ENCODE assay signal across 8 cellular contexts in the genomic region with DNA sequence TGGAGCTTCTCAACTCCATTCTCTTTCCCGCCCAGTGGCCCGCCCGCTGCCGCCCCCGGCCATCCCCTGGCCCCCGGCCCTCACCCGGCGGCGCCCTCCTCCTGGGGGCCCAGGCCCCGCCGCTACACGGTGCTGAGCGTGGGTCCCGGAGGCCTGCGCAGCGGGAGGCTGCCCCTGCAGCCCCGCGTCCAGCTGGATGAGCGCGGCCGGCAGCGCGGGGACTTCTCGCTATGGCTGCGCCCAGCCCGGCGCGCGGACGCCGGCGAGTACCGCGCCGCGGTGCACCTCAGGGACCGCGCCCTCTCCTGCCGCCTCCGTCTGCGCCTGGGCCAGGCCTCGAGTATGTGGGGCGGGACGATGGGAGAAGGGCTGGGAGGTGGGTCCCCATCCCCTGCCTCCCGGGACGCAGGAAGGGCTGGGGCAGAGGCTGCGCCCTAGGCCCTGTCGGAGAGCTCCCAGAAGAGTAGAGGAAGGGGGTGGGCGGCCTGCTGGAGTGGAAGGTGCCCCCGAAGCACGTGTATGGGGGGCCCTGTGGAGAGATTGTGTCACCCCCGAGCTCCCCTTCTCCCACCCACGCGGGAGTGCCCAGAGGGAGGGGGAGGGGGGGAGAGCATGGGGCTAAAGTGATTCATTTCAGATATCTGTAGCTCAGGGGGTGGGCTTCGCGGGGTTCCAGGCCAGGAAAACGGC. TPM values are rescaled to one million over a fixed set of nuclear protein-coding genes. Genes with fewer than 3 reads are reported as not detected.
DNase-seq lines count a peak whose midpoint lies in the region; ATAC-seq and TF ChIP-seq lines count a peak whose summit lies in the region.

No MANE protein-coding gene starts in this region.

- H3K9me3 ChIP-seq in CD8-positive, alpha-beta T cell (ENCODE audit: low read length), result no peaks in the 10 kb centered on the region
- H3K9me3 ChIP-seq in T-helper 17 cell (ENCODE audit: control insufficient read depth, low read length, poor library complexity, severe bottlenecking) (no peaks in the 10 kb centered on the region), prostate gland (no peaks in the 10 kb centered on the region)

- H3K27me3 Mint-ChIP-seq in CD8-positive, alpha-beta T cell (ENCODE audit: low read depth), result peaks cover 32% of the 10 kb centered on the region
- H3K27me3 Mint-ChIP-seq in T-helper 17 cell, result peaks cover 44% of the 10 kb centered on the region
- peaks cover 83% of the 10 kb centered on the region for H3K27me3 Mint-ChIP-seq in dendritic cell treated with granulocyte-macrophage colony-stimulating factor and Interleukin-4, amounts not matched to agents 40 ng/mL and 50 ng/mL, for 4 days

- H3K4me1 ChIP-seq in CD8-positive, alpha-beta T cell (ENCODE audit: insufficient read depth, low read length), result peaks cover 42% of the 10 kb centered on the region
- H3K4me1 ChIP-seq in prostate gland (replicated peaks), result peaks cover 5% of the 10 kb centered on the region

- peak in 1 of 7 experiments; percentile 31 for DNase-seq in CD8-positive, alpha-beta T cell
- no peak for DNase-seq in T-helper 17 cell
- no peak for DNase-seq in prostate gland (ENCODE audit: low spot score)
- DNase-seq in DMS79 treated with DMSO at 0.1 percent for 48 hours (lab: John Stamatoyannopoulos, UW), result no peak
- no peak for DNase-seq in amniotic stem cell (lab: John Stamatoyannopoulos, UW)
- DNase-seq in Ammon's horn (ENCODE audit: low spot score), result no peak
- no peak for DNase-seq in NCI-H510A (lab: John Stamatoyannopoulos, UW)

- peaks cover 45% of the 10 kb centered on the region for H3K4me1 Mint-ChIP-seq in CD8-positive, alpha-beta T cell (ENCODE audit: low read depth)
- H3K4me1 Mint-ChIP-seq in T-helper 17 cell, result peaks cover 35% of the 10 kb centered on the region
- peaks cover 72% of the 10 kb centered on the region for H3K4me1 Mint-ChIP-seq in dendritic cell treated with granulocyte-macrophage colony-stimulating factor and Interleukin-4, amounts not matched to agents 40 ng/mL and 50 ng/mL, for 4 days (ENCODE audit: low read depth)

- TF ChIP-seq CTCF in CD8-positive, alpha-beta T cell (IDR thresholded peaks at IDR 0.05), result no peak
- no peak for TF ChIP-seq CTCF in prostate gland (IDR thresholded peaks at IDR 0.05)

- POLR2A ChIA-PET in CD8-positive, alpha-beta T cell (lab: Charles Lee), result interaction anchor here (1.1 to 2.4 kb wide), 6 partner anchors 14 to 78 kb away, joined by 3 to 8 read pairs (median 3); partner anchors contain the start of genes CDCA3, COPS7A, MLF2 and USP5

- H3K9me3 Mint-ChIP-seq in CD8-positive, alpha-beta T cell, result no peaks in the 10 kb centered on the region
- H3K9me3 Mint-ChIP-seq in dendritic cell treated with granulocyte-macrophage colony-stimulating factor and Interleukin-4, amounts not matched to agents 40 ng/mL and 50 ng/mL, for 4 days, result no peaks in the 10 kb centered on the region

- H3K36me3 Mint-ChIP-seq in CD8-positive, alpha-beta T cell, result peaks cover 3% of the 10 kb centered on the region
- peaks cover 13% of the 10 kb centered on the region for H3K36me3 Mint-ChIP-seq in T-helper 17 cell (ENCODE audit: low read depth)
- peaks cover 22% of the 10 kb centered on the region for H3K36me3 Mint-ChIP-seq in dendritic cell treated with granulocyte-macrophage colony-stimulating factor and Interleukin-4, amounts not matched to agents 40 ng/mL and 50 ng/mL, for 4 days (ENCODE audit: low read depth)

- H3K36me3 ChIP-seq in CD8-positive, alpha-beta T cell (ENCODE audit: insufficient read depth, low read length), result no peaks in the 10 kb centered on the region
- peaks cover 0 to 7% of the 10 kb centered on the region in 2 donors for H3K36me3 ChIP-seq in prostate gland

- peak overlapping the region; percentile 94 for H3K27ac Mint-ChIP-seq in CD8-positive, alpha-beta T cell
- H3K27ac Mint-ChIP-seq in T-helper 17 cell, result peak overlapping the region; percentile 84
- H3K27ac Mint-ChIP-seq in dendritic cell treated with granulocyte-macrophage colony-stimulating factor and Interleukin-4, amounts not matched to agents 40 ng/mL and 50 ng/mL, for 4 days, result no peak overlapping the region

- H3K4me3 Mint-ChIP-seq in CD8-positive, alpha-beta T cell, result peak overlapping the region; percentile 88
- peak overlapping the region; percentile 92 for H3K4me3 Mint-ChIP-seq in T-helper 17 cell
- H3K4me3 Mint-ChIP-seq in dendritic cell treated with granulocyte-macrophage colony-stimulating factor and Interleukin-4, amounts not matched to agents 40 ng/mL and 50 ng/mL, for 4 days, result peak overlapping the region; percentile 30

- intact Hi-C loops in CD8-positive, alpha-beta T cell (cut with DNase I, micrococcal nuclease), result loop anchor here (1.0 to 10.0 kb wide), 2 partner anchors 21 to 349 kb away; partner anchors contain the start of gene MLF2 (in 1 of the 2)
- intact Hi-C loops in dendritic cell treated with granulocyte-macrophage colony-stimulating factor and Interleukin-4, amounts not matched to agents 40 ng/mL and 50 ng/mL, for 4 days (cut with micrococcal nuclease), result no loop called here
- intact Hi-C loops in prostate gland (cut with DNase I), result no loop called here

- no peak for TF ChIP-seq POLR2A in prostate gland (IDR thresholded peaks at IDR 0.05)

- peak overlapping the region; percentile 29 for H3K4me3 ChIP-seq in CD8-positive, alpha-beta T cell (ENCODE audit: low read depth, low read length)
- H3K4me3 ChIP-seq in prostate gland, result peak overlapping the region; percentile 5 to 9

- no peaks in the 10 kb centered on the region for H3K27me3 ChIP-seq in CD8-positive, alpha-beta T cell (ENCODE audit: insufficient read depth, low read length)
- no peaks in the 10 kb centered on the region for H3K27me3 ChIP-seq in prostate gland (replicated peaks; ENCODE audit: insufficient read depth)

- peak; percentile 8 for ATAC-seq in CD8-positive, alpha-beta T cell
- ATAC-seq in T-helper 17 cell, result peak; percentile 45

- H3K27ac ChIP-seq in CD8-positive, alpha-beta T cell (ENCODE audit: low read depth, low read length), result peak overlapping the region; percentile 52
- no peak overlapping the region for H3K27ac ChIP-seq in prostate gland

- WGBS in prostate gland, result 45% methylated on average over 56 of the region's 57 CpGs

- CTCF ChIA-PET in CD8-positive, alpha-beta T cell (lab: Charles Lee), result interaction anchor here (23.2 kb wide), 1 partner anchor 19 kb away, joined by 403 read pairs; the partner anchor contains the start of gene MLF2

RNA-seq across cellular contexts. Expression of gene LAG3, which starts 1.5 kb away (rescaled TPM):
- 1 to 10 TPM; 8.5 to 9.3 TPM for total RNA-seq in CD8-positive, alpha-beta T cell
- 1 to 10 TPM; 3.8 to 4.6 TPM for total RNA-seq in T-helper 17 cell
- 10 to 100 TPM in 1 of 2 donors, under 1 TPM in 1; 0.73 to 13.1 TPM for total RNA-seq in prostate gland

RNA-seq across cellular contexts. Expression of gene PTMS, which starts 7.6 kb away (rescaled TPM):
- total RNA-seq in CD8-positive, alpha-beta T cell, result 1 to 10 TPM; 4.7 to 5.2 TPM
- total RNA-seq in T-helper 17 cell, result 10 to 100 TPM in 1 of 2 donors, 1 to 10 TPM in 1; 7.0 to 12.0 TPM
- total RNA-seq in prostate gland, result 100 to 1,000 TPM; 285 to 339 TPM

RNA-seq across cellular contexts. Expression of gene CD4, which starts 15.5 kb away (rescaled TPM):
- under 1 TPM; 0.54 to 1.00 TPM for total RNA-seq in CD8-positive, alpha-beta T cell
- 100 to 1,000 TPM; 187 to 205 TPM for total RNA-seq in T-helper 17 cell
- total RNA-seq in prostate gland, result 1 to 10 TPM; 1.6 to 8.6 TPM

RNA-seq across cellular contexts. Expression of gene MLF2, which starts 20.9 kb away (rescaled TPM):
- 100 to 1,000 TPM; 106 to 111 TPM for total RNA-seq in CD8-positive, alpha-beta T cell
- 100 to 1,000 TPM; 104 to 108 TPM for total RNA-seq in T-helper 17 cell
- total RNA-seq in prostate gland, result 100 to 1,000 TPM; 267 to 282 TPM

RNA-seq across cellular contexts. Expression of gene GPR162, which starts 47.8 kb away (rescaled TPM):
- not detected for total RNA-seq in CD8-positive, alpha-beta T cell
- total RNA-seq in T-helper 17 cell (under 1 TPM in 1 of 2 donors, not detected in 1; 0.63 TPM), prostate gland (1 to 10 TPM; 4.3 to 4.4 TPM)

Comparison
In these comparisons a context has a peak if more than half of its experiments do, and no peak if none do; other contexts are left out.
1. H3K4me3 Mint-ChIP-seq: peak in every context shown above with its lines; median percentile 92 in T-helper 17 cell; 88 in CD8-positive, alpha-beta T cell; 30 in dendritic cell treated with granulocyte-macrophage colony-stimulating factor and Interleukin-4, amounts not matched to agents 40 ng/mL and 50 ng/mL, for 4 days.
2. RNA of gene PTMS, which starts 7.6 kb away (total RNA-seq): 285 to 339 TPM in prostate gland; 7.0 to 12.0 TPM in T-helper 17 cell and 4.7 to 5.2 TPM in CD8-positive, alpha-beta T cell; every median in the first group is over 10 times any median in the second.
3. RNA of gene CD4, which starts 15.5 kb away (total RNA-seq): 187 to 205 TPM in T-helper 17 cell; 1.6 to 8.6 TPM in prostate gland and 0.54 to 1.00 TPM in CD8-positive, alpha-beta T cell; every median in the first group is over 10 times any median in the second.
4. intact Hi-C loops: an anchor here in CD8-positive, alpha-beta T cell (1.0 to 10.0 kb wide); none called in dendritic cell treated with granulocyte-macrophage colony-stimulating factor and Interleukin-4, amounts not matched to agents 40 ng/mL and 50 ng/mL, for 4 days and prostate gland.